In the genomic region with DNA sequence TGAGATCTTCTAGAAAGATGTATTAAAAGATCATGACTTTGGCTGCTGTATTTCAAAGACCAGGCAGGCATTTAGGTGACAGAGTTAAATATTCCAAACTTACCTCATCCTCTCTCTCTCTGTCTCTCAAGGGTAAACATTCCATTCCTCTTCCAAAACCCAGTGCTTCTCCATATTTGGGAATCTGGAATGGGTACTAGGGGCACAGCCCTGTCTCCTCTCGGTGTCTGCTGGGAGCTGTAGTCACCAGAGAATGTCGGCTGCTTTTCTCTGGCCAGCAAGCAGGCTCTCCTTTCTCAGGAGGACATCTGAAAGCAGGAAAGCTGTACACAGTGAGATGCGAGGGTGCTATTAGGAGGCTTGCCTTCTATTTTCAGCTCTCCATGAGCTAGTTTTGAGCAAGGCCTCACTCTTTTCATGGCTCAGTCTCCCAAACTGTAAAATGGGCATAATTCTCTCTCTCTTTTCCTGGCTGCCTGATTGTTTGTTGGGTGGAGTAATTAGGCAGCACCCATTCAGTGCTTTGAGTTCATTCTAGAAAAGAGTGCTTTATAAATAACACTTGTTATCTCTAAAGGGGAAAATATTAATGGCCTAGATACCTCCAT, we compare ENCODE assay signal across 10 cellular contexts. TPM values are rescaled to one million over a fixed set of nuclear protein-coding genes. Genes with fewer than 3 reads are reported as not detected.
DNase-seq lines count a peak whose midpoint lies in the region; ATAC-seq, FAIRE-seq and TF ChIP-seq lines count a peak whose summit lies in the region.
"Had no signal": no experiment of that assay in that cellular context is flagged by ENCODE, and none has a peak within 500 bp of the region (broad histone marks: within the 10 kb centered on the region; RNA-seq: fewer than 3 reads in every experiment).

No MANE protein-coding gene starts in this region.

- POLR2A ChIA-PET in PC-3 (lab: Charles Lee; ENCODE audit: unreplicated experiment) = no interaction called here

- H3K9me2 ChIP-seq in DOHH2 (replicated peaks; ENCODE audit: control insufficient read depth, low read length) = no peaks in the 10 kb centered on the region
- H3K9me2 ChIP-seq in PC-3 (replicated peaks; ENCODE audit: low read length) = no peaks in the 10 kb centered on the region

- 0 out of 2 replicates have a peak overlapping the region, but pooled peaks have one; percentile 1 for H3K27ac ChIP-seq in DOHH2 (ENCODE audit: low read depth, low read length)
- H3K27ac ChIP-seq in VCaP = peak overlapping the region; percentile 97; the same call in 1 of the 2 replicates
- peak overlapping the region; percentile 86 for H3K27ac ChIP-seq in left ventricle myocardium inferior (replicated peaks)
- H3K27ac ChIP-seq in rectal smooth muscle tissue (ENCODE audit: low read depth, low read length) = peak overlapping the region; percentile 95
- H3K27ac ChIP-seq in PC-3 (ENCODE audit: low read length) = no peak overlapping the region
- H3K27ac ChIP-seq: suprapubic skin had no signal

- H3K36me3 ChIP-seq in DOHH2 (ENCODE audit: control insufficient read depth, low read length) (peaks cover 10% of the 10 kb centered on the region; the same call in 1 of the 2 replicates), left ventricle myocardium inferior (no peaks in the 10 kb centered on the region), rectal smooth muscle tissue (ENCODE audit: control insufficient read depth, insufficient read depth, low read length) (no peaks in the 10 kb centered on the region), PC-3 (ENCODE audit: low read depth, low read length) (no peaks in the 10 kb centered on the region)
- H3K36me3 ChIP-seq: suprapubic skin had no signal

- H3K4me3 ChIP-seq in DOHH2 (ENCODE audit: low read length) (peak overlapping the region; percentile 14; the same call in 1 of the 2 replicates), left ventricle myocardium inferior (peak overlapping the region; percentile 45), rectal smooth muscle tissue (ENCODE audit: low read length) (peak overlapping the region; percentile 6), PC-3 (ENCODE audit: low read length) (no peak overlapping the region)
- H3K4me3 ChIP-seq: suprapubic skin had no signal

- ATAC-seq in PC-3 (no peak), GM21515 (IDR thresholded peaks at IDR 0.05; ENCODE audit: unreplicated experiment) (no peak)

- H3K9me3 ChIP-seq in DOHH2 (ENCODE audit: control insufficient read depth, insufficient read depth, low read length) (no peaks in the 10 kb centered on the region), left ventricle myocardium inferior (replicated peaks) (no peaks in the 10 kb centered on the region), PC-3 (ENCODE audit: low read length) (no peaks in the 10 kb centered on the region)
- H3K9me3 ChIP-seq: suprapubic skin had no signal

- intact Hi-C loops in left ventricle myocardium inferior (cut with micrococcal nuclease) = no loop called here
- intact Hi-C loops in PC-3 (cut with micrococcal nuclease) = no loop called here

- H3K4me1 ChIP-seq in DOHH2 (ENCODE audit: control insufficient read depth, low read length) = peaks cover 87% of the 10 kb centered on the region
- H3K4me1 ChIP-seq in left ventricle myocardium inferior = peaks cover 22% of the 10 kb centered on the region
- H3K4me1 ChIP-seq in rectal smooth muscle tissue (ENCODE audit: control insufficient read depth, insufficient read depth, low read length) = peaks cover 24% of the 10 kb centered on the region
- peaks cover 25% of the 10 kb centered on the region for H3K4me1 ChIP-seq in PC-3 (ENCODE audit: insufficient read depth, low read length)
- H3K4me1 ChIP-seq: suprapubic skin had no signal

- H3K4me2 ChIP-seq in DOHH2 (ENCODE audit: low read length) = peak overlapping the region; percentile 48
- no peak overlapping the region for H3K4me2 ChIP-seq in PC-3 (ENCODE audit: low read length)

- no peak overlapping the region for H2AFZ ChIP-seq in PC-3 (ENCODE audit: low read length)

- H4K20me1 ChIP-seq in DOHH2 (ENCODE audit: control insufficient read depth, insufficient read depth, low read depth, low read length) (no peaks in the 10 kb centered on the region), PC-3 (ENCODE audit: low read length) (no peaks in the 10 kb centered on the region)

- H3F3A ChIP-seq in DOHH2 (ENCODE audit: control insufficient read depth, insufficient read depth) = peaks cover 21% of the 10 kb centered on the region
- no peaks in the 10 kb centered on the region for H3F3A ChIP-seq in PC-3 (ENCODE audit: low read length, unreplicated experiment)

- TF ChIP-seq CTCF in DOHH2 (IDR thresholded peaks at IDR 0.05; ENCODE audit: low read depth, low read length, poor library complexity, severe bottlenecking) (no peak), VCaP (conservative IDR thresholded peaks at IDR 0.05) (no peak), left ventricle myocardium inferior (IDR thresholded peaks at IDR 0.05; ENCODE audit: borderline replicate concordance) (no peak), PC-3 (conservative IDR thresholded peaks at IDR 0.05; ENCODE audit: low read depth, low read length) (no peak)

- DNase-seq in left ventricle myocardium inferior (no peak), PC-3 (no peak), HK-2 (ENCODE audit: unreplicated experiment) (no peak), HTR-8/SVneo (ENCODE audit: insufficient read length, low spot score) (no peak)

- no peak for FAIRE-seq in HTR-8/SVneo (lab: Jason Lieb, UNC)
- FAIRE-seq: keratinocyte had no signal

- H3K27me3 ChIP-seq in DOHH2 (ENCODE audit: control insufficient read depth, low read length) (no peaks in the 10 kb centered on the region), left ventricle myocardium inferior (ENCODE audit: low read depth) (peaks cover 6% of the 10 kb centered on the region), rectal smooth muscle tissue (ENCODE audit: control insufficient read depth, insufficient read depth, low read length) (no peaks in the 10 kb centered on the region), PC-3 (ENCODE audit: low read length) (no peaks in the 10 kb centered on the region)
- H3K27me3 ChIP-seq: suprapubic skin had no signal

- CTCF ChIA-PET in PC-3 (lab: Charles Lee) = no interaction called here

- H3K9ac ChIP-seq in rectal smooth muscle tissue (ENCODE audit: low read length) (no peak overlapping the region), PC-3 (ENCODE audit: low read length) (no peak overlapping the region)

- no peaks in the 10 kb centered on the region for H3K79me2 ChIP-seq in DOHH2 (ENCODE audit: control insufficient read depth, low read length)
- H3K79me2 ChIP-seq in PC-3 (ENCODE audit: low read length) = no peaks in the 10 kb centered on the region

- no TSS peak for BruUV-seq in PC-3 (replicated peaks; lab: Mats Ljungman, UMichigan)

RNA-seq across cellular contexts. Expression of gene PEX26, which starts 9.3 kb away (rescaled TPM):
- total RNA-seq in left ventricle myocardium inferior (20.5 TPM), PC-3 (2014; rRNA removed) (30.6 and 51.3 TPM in 2 replicates)

RNA-seq across cellular contexts. Expression of gene TUBA8, which starts 42.1 kb away (rescaled TPM):
- total RNA-seq in left ventricle myocardium inferior (253 TPM), PC-3 (2014; rRNA removed) (1.6 and 1.9 TPM in 2 replicates)

RNA-seq across cellular contexts. Expression of gene MICAL3, which starts 44.1 kb away (rescaled TPM):
- total RNA-seq in left ventricle myocardium inferior = 92.5 TPM
- 23.7 and 27.8 TPM in 2 replicates for total RNA-seq in PC-3 (2014; rRNA removed)

Comparison
In these comparisons a context has a peak if more than half of its experiments do, and no peak if none do; other contexts are left out.
1. RNA of gene TUBA8, which starts 42.1 kb away (total RNA-seq): 253 TPM in left ventricle myocardium inferior (single experiment); 1.6 to 1.9 TPM in PC-3; every median in the first group is over 10 times any median in the second.